14 cellular contexts compared by ENCODE assay signal in the genomic region with DNA sequence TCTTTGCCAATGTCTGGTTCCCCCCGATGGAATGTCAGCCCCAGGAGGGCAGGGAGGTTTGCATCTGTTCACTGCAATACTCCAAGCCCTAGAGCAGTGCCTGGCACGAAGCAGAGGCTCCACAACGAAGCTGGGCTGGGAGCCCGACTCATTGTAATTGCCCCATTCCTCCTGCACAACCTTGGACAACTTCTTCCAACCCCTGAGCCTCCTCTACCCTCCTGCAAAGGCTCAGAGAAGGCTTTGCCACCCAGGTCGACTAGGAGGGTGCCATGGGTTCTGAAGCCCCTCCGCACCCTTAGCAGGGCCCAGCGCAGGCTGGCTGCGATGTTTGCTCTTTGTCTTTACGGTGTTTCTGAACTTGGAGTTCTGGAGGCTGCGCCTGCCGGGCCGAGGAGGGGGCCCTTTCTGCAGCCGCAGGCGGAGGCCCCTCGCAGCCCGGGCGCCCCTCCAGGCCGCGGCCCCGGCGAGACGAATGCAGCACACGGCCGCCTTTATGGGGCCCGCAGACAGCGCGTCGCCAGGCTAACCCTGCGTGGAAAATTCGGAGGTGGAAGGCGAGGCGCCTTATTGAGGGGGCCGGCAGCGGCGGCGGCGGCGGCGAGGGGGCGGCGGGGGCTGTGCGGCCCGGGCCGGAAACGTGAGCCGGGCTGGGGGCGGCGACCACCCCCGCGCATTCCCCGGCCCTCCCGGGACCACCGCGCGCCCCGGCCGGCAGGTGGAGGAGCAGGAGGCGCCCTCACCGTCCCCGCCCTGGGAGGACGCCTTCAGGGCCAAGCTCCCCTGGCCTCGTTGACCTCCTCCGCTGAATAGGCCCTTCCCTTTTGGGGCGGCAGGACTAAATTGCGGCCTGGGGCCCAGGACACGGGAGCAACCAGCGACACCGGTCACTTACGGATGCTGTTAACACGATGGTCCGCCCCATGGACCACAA. TPM values are rescaled to one million over a fixed set of nuclear protein-coding genes. Genes with fewer than 3 reads are reported as not detected.
A peak's percentile ranks its signal among the peaks of the same experiment; 100 is the strongest.
DNase-seq lines count a peak whose midpoint lies in the region; ATAC-seq, FAIRE-seq and TF ChIP-seq lines count a peak whose summit lies in the region.
"Had no signal": no experiment of that assay in that cellular context is flagged by ENCODE, and none has a peak within 500 bp of the region (broad histone marks: within the 10 kb centered on the region; RNA-seq: fewer than 3 reads in every experiment).

No MANE protein-coding gene starts in this region.

- no peaks in the 10 kb centered on the region for H3K36me3 Mint-ChIP-seq in activated T-helper 17 cell treated with anti-CD3 and anti-CD28 coated beads, Interleukin-2, amount 50 U/mL, for 72 hours (ENCODE audit: low read depth)
- H3K36me3 Mint-ChIP-seq: activated naive CD8-positive, alpha-beta T cell had no signal

- CTCF ChIA-PET in HepG2 (lab: Yijun Ruan, JAX; ENCODE audit: low intra/inter-chr PET ratio, low total read pairs), result no interaction called here

- H3K4me3 Mint-ChIP-seq in activated T-helper 17 cell treated with anti-CD3 and anti-CD28 coated beads, Interleukin-2, amount 50 U/mL, for 72 hours, result no peak overlapping the region
- H3K4me3 Mint-ChIP-seq: activated naive CD8-positive, alpha-beta T cell had no signal

- H3K9ac ChIP-seq in HepG2 (ENCODE audit: insufficient read depth, low read depth, low read length), result no peak overlapping the region
- H3K9ac ChIP-seq in smooth muscle cell (ENCODE audit: low read depth), result no peak overlapping the region

- BruUV-seq in HepG2 (replicated peaks; lab: Mats Ljungman, UMichigan), result no TSS peak

- POLR2A ChIA-PET in HepG2 (lab: Yijun Ruan, JAX), result no interaction called here

- intact Hi-C loops in HepG2 (cut with micrococcal nuclease; ENCODE audit: unreplicated experiment), result no loop called here

- FAIRE-seq in HepG2 (lab: Jason Lieb, UNC), result no peak

- H3K4me2 ChIP-seq in HepG2 (ENCODE audit: low read depth, low read length) (no peak overlapping the region), smooth muscle cell (peak overlapping the region; percentile 82)

- H3K9me3 Mint-ChIP-seq in activated T-helper 17 cell treated with anti-CD3 and anti-CD28 coated beads, Interleukin-2, amount 50 U/mL, for 72 hours, result no peaks in the 10 kb centered on the region

- H3K27ac Mint-ChIP-seq in activated T-helper 17 cell treated with anti-CD3 and anti-CD28 coated beads, Interleukin-2, amount 50 U/mL, for 72 hours, result no peak overlapping the region
- H3K27ac Mint-ChIP-seq: activated naive CD8-positive, alpha-beta T cell had no signal

- no peak for TF ChIP-seq EP300 in HepG2 (IDR thresholded peaks at IDR 0.05; ENCODE audit: low read depth in 2 of 2, low read length in 2 of 2)
- no peak for TF ChIP-seq EP300 in HepG2 (CRISPR knock-in tag; IDR thresholded peaks at IDR 0.05; ENCODE audit: borderline replicate concordance)

- TF ChIP-seq CTCF in HepG2 (CRISPR knock-in tag; IDR thresholded peaks at IDR 0.05), result no peak
- no peak for TF ChIP-seq CTCF in smooth muscle cell (IDR thresholded peaks at IDR 0.05; ENCODE audit: borderline replicate concordance, insufficient read depth, poor library complexity, severe bottlenecking)

- TF ChIP-seq POLR2A in HepG2 (IDR thresholded peaks at IDR 0.05; ENCODE audit: insufficient read depth in 1 of 2, low read depth in 2 of 2, low read length in 2 of 2), result no peak

- DNase-seq in DMS 273 (lab: John Stamatoyannopoulos, UW; ENCODE audit: unreplicated experiment), result peak; percentile 62
- no peak for DNase-seq in DMS 273 treated with DMSO at 0.1 percent for 48 hours (lab: John Stamatoyannopoulos, UW)
- no peak for DNase-seq in HepG2 (ENCODE audit: low spot score)
- no peak for DNase-seq in smooth muscle cell (lab: John Stamatoyannopoulos, UW; ENCODE audit: unreplicated experiment)
- DNase-seq in activated CD4-positive, CD25-positive, alpha-beta regulatory T cell (lab: John Stamatoyannopoulos, UW), result no peak
- no peak for DNase-seq in HT-29 (ENCODE audit: low spot score)
- DNase-seq: NCI-H2171, right lobe of liver had no signal

- H3K9me3 ChIP-seq in ectodermal cell (ENCODE audit: control insufficient read depth, low read length) (no peaks in the 10 kb centered on the region), HepG2 (ENCODE audit: low read length) (no peaks in the 10 kb centered on the region), smooth muscle cell (replicated peaks; ENCODE audit: low read depth) (no peaks in the 10 kb centered on the region)
- H3K9me3 ChIP-seq: right lobe of liver had no signal

- H3K79me2 ChIP-seq in HepG2 (ENCODE audit: insufficient read depth, low read length) (no peaks in the 10 kb centered on the region), smooth muscle cell (ENCODE audit: low read depth) (no peaks in the 10 kb centered on the region)

- in situ Hi-C loops in HepG2 (cut with HindIII; ENCODE audit: extremely low pct_ligation_motif_present, low pct_unique_long_range_greater_than_20kb), result no loop called here

- H2AFZ ChIP-seq in HepG2 (ENCODE audit: low read length), result no peak overlapping the region
- H2AFZ ChIP-seq in smooth muscle cell (ENCODE audit: low read depth), result peak overlapping the region; percentile 82

- H3K4me3 ChIP-seq in ectodermal cell (ENCODE audit: insufficient read depth, low read depth, low read length) (peak overlapping the region; percentile 29), HepG2 (replicated peaks in 1 of 3; ENCODE audit: insufficient read depth in 1 of 3, low read depth in 2 of 3, low read length in 3 of 3) (no peak overlapping the region), smooth muscle cell (peak overlapping the region; percentile 32)
- H3K4me3 ChIP-seq: right lobe of liver had no signal

- H3K27ac ChIP-seq in ectodermal cell (ENCODE audit: insufficient read depth, low read depth, low read length, poor library complexity, severe bottlenecking) (no peak overlapping the region), HepG2 (ENCODE audit: extremely low read length, insufficient read depth, low read length) (no peak overlapping the region), smooth muscle cell (ENCODE audit: low read depth) (no peak overlapping the region)
- H3K27ac ChIP-seq: 22Rv1, HL-60, right lobe of liver had no signal

- H3K27me3 ChIP-seq in ectodermal cell (ENCODE audit: control insufficient read depth, insufficient read depth, low read length, poor library complexity, severe bottlenecking) (peaks cover 23% of the 10 kb centered on the region), HepG2 (ENCODE audit: control insufficient read depth in 1 of 2, insufficient read depth in 2 of 2, low read length in 2 of 2) (peaks cover 3 to 17% of the 10 kb centered on the region in 2 experiments; a peak in 3 of 5 replicates), smooth muscle cell (ENCODE audit: low read depth) (no peaks in the 10 kb centered on the region)
- H3K27me3 ChIP-seq: right lobe of liver had no signal

- TF ChIP-seq RAD21 in HepG2 (CRISPR knock-in tag; IDR thresholded peaks at IDR 0.05), result no peak

- peaks cover 6% of the 10 kb centered on the region for H3K4me1 Mint-ChIP-seq in activated T-helper 17 cell treated with anti-CD3 and anti-CD28 coated beads, Interleukin-2, amount 50 U/mL, for 72 hours

- H4K20me1 ChIP-seq in HepG2 (ENCODE audit: insufficient read depth, low read length), result no peaks in the 10 kb centered on the region
- H4K20me1 ChIP-seq in smooth muscle cell (ENCODE audit: low read depth), result no peaks in the 10 kb centered on the region

- H3K4me1 ChIP-seq in ectodermal cell (ENCODE audit: control insufficient read depth, insufficient read depth, low read length), result peaks cover 4% of the 10 kb centered on the region
- H3K4me1 ChIP-seq in HepG2 (ENCODE audit: insufficient read depth, low read length), result peaks cover 30% of the 10 kb centered on the region
- H3K4me1 ChIP-seq in smooth muscle cell (ENCODE audit: low read depth), result peaks cover 8% of the 10 kb centered on the region

- H3K36me3 ChIP-seq in ectodermal cell (ENCODE audit: control insufficient read depth, insufficient read depth, low read length) (no peaks in the 10 kb centered on the region), HepG2 (replicated peaks in 1 of 2; ENCODE audit: control insufficient read depth in 1 of 2, insufficient read depth in 2 of 2, low read length in 2 of 2) (no peaks in the 10 kb centered on the region), smooth muscle cell (ENCODE audit: low read depth) (no peaks in the 10 kb centered on the region)
- H3K36me3 ChIP-seq: right lobe of liver had no signal

- peak; percentile 12; the same call in 1 of the 3 replicates for ATAC-seq in HepG2
- no peak for ATAC-seq in activated T-helper 17 cell treated with anti-CD3 and anti-CD28 coated beads, Interleukin-2, amount 50 U/mL, for 72 hours (replicated peaks)
- ATAC-seq: activated CD4-positive, CD25-positive, alpha-beta regulatory T cell treated with anti-CD3 and anti-CD28 coated beads, Interleukin-2, amount 50 U/mL, for 24 hours had no signal

- H3F3A ChIP-seq in smooth muscle cell (ENCODE audit: low read depth), result no peaks in the 10 kb centered on the region

- peaks cover 15% of the 10 kb centered on the region for H3K27me3 Mint-ChIP-seq in activated T-helper 17 cell treated with anti-CD3 and anti-CD28 coated beads, Interleukin-2, amount 50 U/mL, for 72 hours
- H3K27me3 Mint-ChIP-seq: activated naive CD8-positive, alpha-beta T cell had no signal

- WGBS in ectodermal cell, 2 experiments, result 8 to 9% methylated on average over 71 of the region's 71 CpGs
- 77% methylated on average over 71 of the region's 71 CpGs for WGBS in HepG2 (ENCODE audit: low lambda C conversion rate)
- WGBS in smooth muscle cell (ENCODE audit: low lambda C conversion rate), result 18% methylated on average over 48 of the region's 71 CpGs

RNA-seq across cellular contexts. Expression of a gene that starts 27.0 kb away (rescaled TPM):
- 5.0 TPM for polyA plus RNA-seq in ectodermal cell (2013, experiment 1 of 4)
- 5.3 TPM for polyA plus RNA-seq in ectodermal cell (2013, experiment 2 of 4)
- 4.6 TPM for polyA plus RNA-seq in ectodermal cell (2013, experiment 3 of 4)
- polyA plus RNA-seq in ectodermal cell (2013, experiment 4 of 4), result 5.8 TPM
- total RNA-seq in HepG2 (2016; rRNA removed; fragmentation: Illumina TruSeq; extraction: Trizol), result 1.3 and 1.4 TPM in 2 replicates
- 0.35 and 0.40 TPM in 2 replicates for total RNA-seq in HepG2 (2016; cell fraction: cytosol; rRNA removed; fragmentation: Illumina TruSeq; extraction: Trizol; ENCODE audit: low read depth)
- total RNA-seq in HepG2 (2016; cell fraction: insoluble cytoplasmic fraction; rRNA removed; fragmentation: Illumina TruSeq; extraction: Trizol), result 1.1 and 1.4 TPM in 2 replicates
- total RNA-seq in HepG2 (2016; cell fraction: membrane; rRNA removed; fragmentation: Illumina TruSeq; extraction: Trizol), result 0.68 and 1.4 TPM in 2 replicates
- 1.4 and 2.3 TPM in 2 replicates for total RNA-seq in HepG2 (2016; cell fraction: nucleus; rRNA removed; fragmentation: Illumina TruSeq; extraction: Trizol)
- polyA plus RNA-seq in HepG2 (2011; rRNA removed), result 1.3 and 1.5 TPM in 2 replicates
- polyA plus RNA-seq in HepG2 (2011; cell fraction: cytosol; rRNA removed), result 0.35 and 0.76 TPM in 2 replicates
- polyA plus RNA-seq in HepG2 (2011; cell fraction: nucleus; rRNA removed), result 3.0 and 3.7 TPM in 2 replicates
- polyA plus RNA-seq in HepG2 (2012), result 1.5 and 1.6 TPM in 2 replicates
- 0.55 and 0.59 TPM in 2 replicates for polyA plus RNA-seq in HepG2 (2016; cell fraction: cytosol; fragmentation: Illumina TruSeq; extraction: Trizol; ENCODE audit: low read depth)
- polyA plus RNA-seq in HepG2 (2016; cell fraction: insoluble cytoplasmic fraction; fragmentation: Illumina TruSeq; extraction: Trizol; ENCODE audit: low read depth), result 2.2 and 3.6 TPM in 2 replicates
- polyA plus RNA-seq in HepG2 (2016; cell fraction: membrane; fragmentation: Illumina TruSeq; extraction: Trizol; ENCODE audit: low read depth), result 0.93 and 1.2 TPM in 2 replicates
- polyA plus RNA-seq in HepG2 (2016; cell fraction: nucleus; fragmentation: Illumina TruSeq; extraction: Trizol; ENCODE audit: insufficient read depth, low read depth), result 3.5 and 4.2 TPM in 2 replicates
- 1.4 and 7.4 TPM in 2 replicates for polyA minus RNA-seq in HepG2 (2011; rRNA and poly(A)+ RNA removed; ENCODE audit: low replicate concordance)
- polyA minus RNA-seq in HepG2 (2011; cell fraction: cytosol; rRNA and poly(A)+ RNA removed), result 0.40 and 0.79 TPM in 2 replicates
- polyA minus RNA-seq in HepG2 (2011; cell fraction: nucleus; rRNA and poly(A)+ RNA removed), result 0.77 and 1.6 TPM in 2 replicates
- 3.7 and 5.6 TPM in 2 replicates for total RNA-seq in smooth muscle cell
- 16.1 and 20.7 TPM in 2 replicates for polyA plus RNA-seq in smooth muscle cell
- 1.5 and 2.6 TPM in 2 replicates for total RNA-seq in HT-29 (2014; rRNA removed; shearing (Covaris generic))
- under 1 TPM in 1 of 2 donors, not detected in 1; 0.34 TPM for total RNA-seq in activated T-helper 17 cell treated with anti-CD3 and anti-CD28 coated beads, Interleukin-2, amount 50 U/mL, for 72 hours

Comparison
In these comparisons a context has a peak if more than half of its experiments do, and no peak if none do; other contexts are left out.
1. H3K4me3 ChIP-seq: peak in ectodermal cell (single experiment) and smooth muscle cell (single experiment); none in HepG2 (0 of 3).